8 cellular contexts compared by ENCODE assay signal in genomic region chr11:66727282-66727882, GRCh38. TPM values are rescaled to one million over a fixed set of nuclear protein-coding genes. Genes with fewer than 3 reads are reported as not detected.
DNase-seq lines count a peak whose midpoint lies in the region; ATAC-seq, FAIRE-seq and TF ChIP-seq lines count a peak whose summit lies in the region.

No MANE protein-coding gene starts in this region.

- TF ChIP-seq EP300 in stomach (IDR thresholded peaks at IDR 0.05), result no peak

- no peaks in the 10 kb centered on the region for H3K9me3 ChIP-seq in cardiac muscle cell (ENCODE audit: low read depth)
- no peaks in the 10 kb centered on the region for H3K9me3 ChIP-seq in left lung
- no peaks in the 10 kb centered on the region for H3K9me3 ChIP-seq in stomach

- no peak for FAIRE-seq in D721Med (lab: Jason Lieb, UNC)

- no peak for TF ChIP-seq POLR2A in stomach (IDR thresholded peaks at IDR 0.05)

- intact Hi-C loops in Right ventricle myocardium inferior (cut with DNase I), result no loop called here
- intact Hi-C loops in left lung (cut with DNase I), result no loop called here
- intact Hi-C loops in stomach (cut with DNase I; ENCODE audit: low total_unique reads), result no loop called here

- ATAC-seq in Right ventricle myocardium inferior (no peak), left lung (peak; percentile 69), GM21390 (IDR thresholded peaks at IDR 0.05; ENCODE audit: unreplicated experiment) (no peak)

- peaks cover 12% of the 10 kb centered on the region for H3K4me1 ChIP-seq in cardiac muscle cell (ENCODE audit: low read depth)
- peaks cover 0 to 15% of the 10 kb centered on the region in 2 donors for H3K4me1 ChIP-seq in left lung
- H3K4me1 ChIP-seq in stomach, result peaks cover 12 to 21% (median 16%) of the 10 kb centered on the region in 4 donors

- H3K4me3 ChIP-seq in cardiac muscle cell (peak overlapping the region; percentile 45), cardiac fibroblast (replicated peaks in 1 of 2; ENCODE audit: low read depth in 2 of 2, low read length in 2 of 2) (peak overlapping the region; percentile 41), left lung (peak overlapping the region; percentile 33 to 37), stomach (peak overlapping the region; percentile 51 to 64 (median 56))

- no peak for TF ChIP-seq CTCF in cardiac muscle cell (IDR thresholded peaks at IDR 0.05; ENCODE audit: low read depth, low read length)
- TF ChIP-seq CTCF in cardiac fibroblast (IDR thresholded peaks at IDR 0.05; ENCODE audit: low read depth, low read length), result no peak
- no peak for TF ChIP-seq CTCF in left lung (IDR thresholded peaks at IDR 0.05)
- no peak for TF ChIP-seq CTCF in stomach (IDR thresholded peaks at IDR 0.05)
- no peak for TF ChIP-seq CTCF in D721Med (IDR thresholded peaks at IDR 0.05; ENCODE audit: insufficient read depth, missing control alignments)

- H3K36me3 ChIP-seq in cardiac muscle cell (no peaks in the 10 kb centered on the region), left lung (no peaks in the 10 kb centered on the region), stomach (no peaks in the 10 kb centered on the region)

- DNase-seq in cardiac muscle cell (ENCODE audit: low read depth in 1 of 2, low spot score in 1 of 2) (peak; percentile 45 to 47), Right ventricle myocardium inferior (ENCODE audit: missing footprints) (no peak), SHP77 (lab: John Stamatoyannopoulos, UW) (peak; percentile 51 to 59), cardiac fibroblast (ENCODE audit: low read depth in 2 of 2) (peak in 1 of 2 donors; percentile 10), left lung (peak in 1 of 2 donors; percentile 82), stomach (peak; percentile 34), D721Med (ENCODE audit: insufficient read length, low spot score) (no peak)

- H3K27me3 ChIP-seq in cardiac muscle cell, result peaks cover 59% of the 10 kb centered on the region
- peaks cover 12 to 80% of the 10 kb centered on the region in 2 donors for H3K27me3 ChIP-seq in left lung
- H3K27me3 ChIP-seq in stomach, result peaks cover 0 to 67% (median 26%) of the 10 kb centered on the region in 3 donors

- H3K27ac ChIP-seq in cardiac muscle cell (no peak overlapping the region), left lung (no peak overlapping the region), stomach (peak overlapping the region in 3 of 5 donors; percentile 33 to 52 (median 49))

- 1 to 11% (median 2%) methylated on average over 7 to 52 of the region's 58 CpGs for WGBS in stomach, 5 donors

RNA-seq across cellular contexts. Expression of gene SPTBN2, which starts 1.6 kb away (rescaled TPM):
- total RNA-seq in cardiac muscle cell (23.1 and 27.4 TPM in 2 replicates), Right ventricle myocardium inferior (0.95 TPM), left lung (10 to 100 TPM in 1 of 2 donors, 1 to 10 TPM in 1; 8.7 to 26.4 TPM), stomach (100 to 1,000 TPM in 1 of 5 donors, 10 to 100 TPM in 2, 1 to 10 TPM in 2; 7.5 to 134 (median 17.5) TPM)
- polyA plus RNA-seq in cardiac muscle cell (6.0 and 15.0 TPM in 2 replicates), stomach (10 to 100 TPM in 1 of 3 donors, 1 to 10 TPM in 2; 2.4 to 12.9 (median 6.2) TPM)

RNA-seq across cellular contexts. Expression of gene RBM4B, which starts 49.7 kb away (rescaled TPM):
- total RNA-seq in cardiac muscle cell (25.7 and 30.2 TPM in 2 replicates), Right ventricle myocardium inferior (14.0 TPM), left lung (10 to 100 TPM; 15.8 to 16.1 TPM), stomach (10 to 100 TPM in 4 of 5 donors, not detected in 1; 15.6 to 61.4 (median 22.0) TPM)
- polyA plus RNA-seq in cardiac muscle cell (62.3 and 62.6 TPM in 2 replicates), stomach (10 to 100 TPM; 11.3 to 16.1 (median 11.6) TPM)

Comparison
In these comparisons a context has a peak if more than half of its experiments do, and no peak if none do; other contexts are left out.
1. DNase-seq: peak in cardiac muscle cell (2 of 2), SHP77 (2 of 2) and stomach (single experiment); none in Right ventricle myocardium inferior (single experiment) and D721Med (single experiment).
2. H3K27ac ChIP-seq: peak in stomach (3 of 5); none in cardiac muscle cell (single experiment) and left lung (0 of 2).
3. Peak in every context shown above with its lines, with median percentiles within 50 percentile points of each other: H3K4me3 ChIP-seq.